In the genomic region with DNA sequence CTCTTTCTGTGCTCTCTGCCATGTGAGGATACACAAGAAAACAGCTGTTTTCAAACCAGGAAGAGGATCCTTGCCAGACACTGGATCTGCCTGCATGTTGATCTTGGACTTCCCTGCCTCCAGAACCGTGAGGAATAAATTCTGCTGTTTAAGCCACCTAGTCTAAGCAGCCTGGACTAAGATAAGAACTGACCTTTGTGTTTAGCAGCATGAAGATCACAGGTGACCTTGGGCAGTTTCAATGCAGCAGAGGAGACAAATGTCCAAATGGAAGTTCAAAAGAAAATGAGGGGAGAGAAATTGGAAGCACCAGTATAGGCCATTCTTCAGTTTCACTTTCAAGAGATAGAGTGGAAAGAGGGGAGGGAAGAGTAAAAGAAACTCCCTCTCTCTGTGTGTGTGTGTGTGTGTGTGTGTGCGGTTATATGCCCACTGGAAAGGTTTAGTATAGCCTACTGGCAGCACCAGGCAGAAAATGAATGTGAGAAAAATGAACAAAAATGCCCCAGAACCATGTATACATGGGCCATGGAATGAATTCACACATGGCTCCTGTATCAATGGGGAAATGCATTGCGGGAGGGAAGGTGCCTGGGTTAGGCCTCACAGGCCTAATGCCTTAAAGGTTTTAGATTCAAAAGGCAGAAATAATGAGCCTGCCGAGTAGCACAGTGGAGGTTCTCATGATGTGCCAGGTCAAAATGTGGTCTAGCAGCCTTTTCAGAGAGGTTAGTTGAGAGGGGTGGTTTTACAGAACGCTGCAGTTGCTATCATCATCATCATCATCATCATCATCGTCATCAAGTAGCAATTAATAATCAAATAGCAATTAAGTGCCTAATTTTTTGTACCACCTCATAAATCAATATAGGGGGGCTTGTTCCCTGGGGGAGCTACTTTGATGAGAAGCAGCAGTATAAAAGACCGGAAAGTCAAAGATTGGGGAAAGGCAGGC, we compare ENCODE assay signal across 8 cellular contexts. TPM values are rescaled to one million over a fixed set of nuclear protein-coding genes. Genes with fewer than 3 reads are reported as not detected.
DNase-seq lines count a peak whose midpoint lies in the region; ATAC-seq, FAIRE-seq and TF ChIP-seq lines count a peak whose summit lies in the region.

No MANE protein-coding gene starts in this region.

- TF ChIP-seq RAD21 in H1 (IDR thresholded peaks at IDR 0.05 in 1 of 2, conservative IDR thresholded peaks at IDR 0.05 in 1 of 2; ENCODE audit: low read depth in 2 of 2, low read length in 2 of 2), result no peak

- no peak overlapping the region for H4K5ac ChIP-seq in H1 (ENCODE audit: insufficient read length, low read depth, low read length)

- peaks cover 0 to 5% (median 3%) of the 10 kb centered on the region in 4 experiments; a peak in 5 of 7 replicates for H3K4me1 ChIP-seq in H1 (replicated peaks in 1 of 4; ENCODE audit: control insufficient read depth in 3 of 4, insufficient read depth in 4 of 4, low read length in 3 of 4)
- H3K4me1 ChIP-seq in trophoblast cell (ENCODE audit: control insufficient read depth in 1 of 2, insufficient read depth in 2 of 2, low read length in 2 of 2), result peaks cover 2% of the 10 kb centered on the region in 2 experiments

- H3K4ac ChIP-seq in H1 (replicated peaks; ENCODE audit: insufficient read length, low read depth, low read length), result no peak overlapping the region
- H3K4ac ChIP-seq in trophoblast cell (ENCODE audit: low read depth, low read length), result no peak overlapping the region

- no peak for TF ChIP-seq CTCF in H1 (IDR thresholded peaks at IDR 0.05; ENCODE audit: control extremely low read depth in 1 of 3, insufficient read depth in 1 of 3, low read depth in 1 of 3, low read length in 3 of 3)

- H3K9me3 ChIP-seq in H1 (ENCODE audit: insufficient read depth in 2 of 2, low read depth in 1 of 2, low read length in 1 of 2) (peaks cover 0 to 3% of the 10 kb centered on the region in 2 experiments; a peak in 1 of 4 replicates), trophoblast cell (ENCODE audit: insufficient read depth, low read depth, low read length) (peaks cover 2% of the 10 kb centered on the region)

- H3K23me2 ChIP-seq in H1 (ENCODE audit: low read depth, low read length), result peaks cover 12% of the 10 kb centered on the region

- H3K23ac ChIP-seq in H1 (ENCODE audit: insufficient read length) (no peak overlapping the region), trophoblast cell (ENCODE audit: low read length) (no peak overlapping the region)

- H3K79me2 ChIP-seq in H1 (ENCODE audit: control insufficient read depth in 1 of 2, insufficient read depth in 2 of 2, low read length in 2 of 2) (peaks cover 0 to 32% of the 10 kb centered on the region in 2 experiments; a peak in 3 of 4 replicates), trophoblast cell (ENCODE audit: control insufficient read depth, insufficient read depth, low read length, poor library complexity) (peaks cover 9% of the 10 kb centered on the region)

- peak overlapping the region; percentile 96; a peak in 3 of 4 replicates for H3K4me2 ChIP-seq in H1 (ENCODE audit: insufficient read depth in 1 of 2, low read depth in 2 of 2, low read length in 2 of 2)
- peak overlapping the region; percentile 89 for H3K4me2 ChIP-seq in trophoblast cell (ENCODE audit: low read length)

- no peaks in the 10 kb centered on the region; a peak in 1 of 7 replicates for H3K27me3 ChIP-seq in H1 (replicated peaks in 1 of 4; ENCODE audit: control insufficient read depth in 3 of 4, extremely low read depth in 1 of 4, insufficient read depth in 3 of 4, low read length in 3 of 4)
- no peaks in the 10 kb centered on the region for H3K27me3 ChIP-seq in trophoblast cell (ENCODE audit: insufficient read depth, low read length)

- no peak overlapping the region for H2BK5ac ChIP-seq in H1 (ENCODE audit: low read depth, low read length)
- H2BK5ac ChIP-seq in trophoblast cell (ENCODE audit: low read depth, low read length, poor library complexity), result no peak overlapping the region

- H3K56ac ChIP-seq in H1 (replicated peaks; ENCODE audit: insufficient read length, low read depth, low read length), result no peak overlapping the region

- no peak overlapping the region for H2BK15ac ChIP-seq in H1 (ENCODE audit: low read length)

- POLR2A ChIA-PET in H1 (lab: Charles Lee; ENCODE audit: partially characterized antibody), result interaction anchor here (1.1 to 1.5 kb wide), 2 partner anchors 16 to 27 kb away, joined by 5 to 6 read pairs; no protein-coding TSS in a partner anchor

- H3K27ac ChIP-seq in H1 (ENCODE audit: low read depth, low read length), result no peak overlapping the region
- no peak overlapping the region for H3K27ac ChIP-seq in trophoblast cell (ENCODE audit: low read depth, low read length)

- no peak overlapping the region for H3K18ac ChIP-seq in H1 (ENCODE audit: extremely low read depth, low read length)
- H3K18ac ChIP-seq in trophoblast cell (ENCODE audit: low read length), result no peak overlapping the region

- H3K36me3 ChIP-seq in H1 (ENCODE audit: control insufficient read depth in 2 of 4, insufficient read depth in 4 of 4, low read length in 3 of 4) (no peaks in the 10 kb centered on the region), trophoblast cell (ENCODE audit: control insufficient read depth in 1 of 2, insufficient read depth in 2 of 2, low read length in 2 of 2) (no peaks in the 10 kb centered on the region)

- TF ChIP-seq EP300 in H1 (IDR thresholded peaks at IDR 0.05; ENCODE audit: borderline replicate concordance in 1 of 2, low read depth in 2 of 2, low read length in 2 of 2), result no peak

- H3K4me3 ChIP-seq in H1 (ENCODE audit: extremely low read depth in 1 of 4, insufficient read depth in 2 of 4, low read depth in 3 of 4, low read length in 4 of 4), result peak overlapping the region in 2 of 4 experiments; percentile 78; a peak in 3 of 8 replicates
- H3K4me3 ChIP-seq in trophoblast cell (ENCODE audit: low read depth, low read length), result no peak overlapping the region

- peak; percentile 13 for DNase-seq in ELR (ENCODE audit: low read depth)
- peak; percentile 5 for DNase-seq in M059J (ENCODE audit: low read depth)
- no peak for DNase-seq in H1 (ENCODE audit: low read depth in 1 of 2, low spot score in 2 of 2)
- DNase-seq in trophoblast cell, result peak; percentile 16 to 20
- DNase-seq in HuH-7 (ENCODE audit: low spot score), result no peak
- DNase-seq in NOMO-1 (lab: John Stamatoyannopoulos, UW; ENCODE audit: unreplicated experiment in 2 of 2), result no peak
- no peak for DNase-seq in NCI-H1417 (lab: John Stamatoyannopoulos, UW)

- H4K8ac ChIP-seq in H1 (ENCODE audit: extremely low read depth, insufficient read depth, low read length) (no peak overlapping the region), trophoblast cell (ENCODE audit: low read depth, low read length) (peak overlapping the region; percentile 94)

- FAIRE-seq in H1 (lab: Jason Lieb, UNC), result no peak

- 0 out of 2 replicates have a peak overlapping the region, but pooled peaks have one; percentile 23 for H2BK20ac ChIP-seq in H1 (ENCODE audit: low read length)

- TF ChIP-seq POLR2A in H1 (IDR thresholded peaks at IDR 0.05; ENCODE audit: control extremely low read depth in 1 of 2, low read depth in 2 of 2, low read length in 2 of 2), result no peak

- H2AK5ac ChIP-seq in H1 (ENCODE audit: low read depth, low read length), result no peak overlapping the region
- no peak overlapping the region for H2AK5ac ChIP-seq in trophoblast cell (ENCODE audit: low read length)

- H2BK12ac ChIP-seq in H1 (ENCODE audit: low read depth, low read length), result no peak overlapping the region
- no peak overlapping the region for H2BK12ac ChIP-seq in trophoblast cell (ENCODE audit: low read length)

- no peak overlapping the region for H2BK120ac ChIP-seq in H1 (replicated peaks; ENCODE audit: low read depth, low read length)
- H2BK120ac ChIP-seq in trophoblast cell (ENCODE audit: insufficient read depth, low read length, poor library complexity), result no peak overlapping the region

- H2AFZ ChIP-seq in H1 (ENCODE audit: low read length), result no peak overlapping the region
- peak overlapping the region; percentile 96 for H2AFZ ChIP-seq in trophoblast cell (ENCODE audit: insufficient read depth, low read length, poor library complexity)

- peak overlapping the region; percentile 44 for H4K91ac ChIP-seq in H1 (replicated peaks; ENCODE audit: insufficient read length, low read length)
- H4K91ac ChIP-seq in trophoblast cell (ENCODE audit: low read depth, low read length), result peak overlapping the region; percentile 91

- CTCF ChIA-PET in H1 (lab: Charles Lee; ENCODE audit: partially characterized antibody), result interaction anchor here (0.6 to 1.4 kb wide), 3 partner anchors 108 to 249 kb away, joined by 3 to 4 read pairs (median 3); no protein-coding TSS in a partner anchor

- peaks cover 3 to 9% of the 10 kb centered on the region in 2 experiments for H4K20me1 ChIP-seq in H1 (replicated peaks in 1 of 2; ENCODE audit: control insufficient read depth in 1 of 2, insufficient read depth in 2 of 2, low read length in 2 of 2)

- H3K14ac ChIP-seq in H1 (ENCODE audit: insufficient read length), result no peak overlapping the region
- no peak overlapping the region for H3K14ac ChIP-seq in trophoblast cell (ENCODE audit: low read length)

- 76% methylated on average over 7 of the region's 7 CpGs; no CpG with 5 or more reads in 1 of the 2 experiments for WGBS in H1 (ENCODE audit: extremely low coverage in 1 of 2, insufficient coverage in 1 of 2, insufficient read length in 1 of 2, insufficient replicate concordance in 2 of 2, low coverage in 1 of 2, low lambda C conversion rate in 2 of 2, missing lambda C conversion rate in 1 of 2), 2 experiments
- WGBS in trophoblast cell (ENCODE audit: extremely low coverage, insufficient coverage, insufficient read length), result no CpG with 5 or more reads among the region's 7 CpGs

- ATAC-seq in HG03025 (IDR thresholded peaks at IDR 0.05; ENCODE audit: low FRiP score, unreplicated experiment), result no peak

- no peak overlapping the region for H4K12ac ChIP-seq in trophoblast cell (ENCODE audit: low read depth, low read length)

- H3K79me1 ChIP-seq in H1 (ENCODE audit: low read depth, low read length) (no peaks in the 10 kb centered on the region), trophoblast cell (ENCODE audit: low read length) (peaks cover 11% of the 10 kb centered on the region)

- no peak overlapping the region for H3K9ac ChIP-seq in H1 (replicated peaks in 1 of 4; ENCODE audit: extremely low read depth in 1 of 4, low read depth in 3 of 4, low read length in 3 of 4)
- no peak overlapping the region for H3K9ac ChIP-seq in trophoblast cell (ENCODE audit: low read length)

TF ChIP-seq in H1, 55 proteins besides CTCF, POLR2A, EP300 and RAD21 (continues in another document):
- no peak for TF ChIP-seq EGR1 (IDR thresholded peaks at IDR 0.05; ENCODE audit: borderline replicate concordance, low read depth, low read length)

RNA-seq across cellular contexts. Expression of a gene that starts 1.1 kb away (rescaled TPM):
- total RNA-seq in M059J (2014; rRNA removed; shearing (Covaris generic)), result 13.9 and 22.8 TPM in 2 replicates
- 28.2 and 28.3 TPM in 2 replicates for total RNA-seq in H1 (2021; fragmentation: NEBNext Ultra II Directional; extraction: Animal tissue kit (Norgen Biotek cat#: 25700))
- polyA plus RNA-seq in H1 (2011; rRNA removed), result 4.2 and 6.8 TPM in 2 replicates
- polyA plus RNA-seq in H1 (2011; cell fraction: cytosol; rRNA removed), result 6.4 TPM
- 6.7 TPM for polyA plus RNA-seq in H1 (2011; cell fraction: nucleus; rRNA removed)
- 6.7 to 15.5 TPM (median 8.6 TPM) in 4 replicates for polyA plus RNA-seq in H1 (2012, experiment 1 of 2)
- 1.0 TPM for polyA plus RNA-seq in H1 (2012, experiment 2 of 2)
- 33.7 TPM for polyA plus RNA-seq in H1 (2013, experiment 1 of 2)
- polyA plus RNA-seq in H1 (2013, experiment 2 of 2), result 35.6 TPM
- polyA minus RNA-seq in H1 (2011; rRNA and poly(A)+ RNA removed), result 17.5 and 22.4 TPM in 2 replicates
- polyA minus RNA-seq in H1 (2011; cell fraction: cytosol; rRNA and poly(A)+ RNA removed), result 10.2 TPM
- 27.5 TPM for polyA minus RNA-seq in H1 (2011; cell fraction: nucleus; rRNA and poly(A)+ RNA removed)
- 20.5 and 21.1 TPM in 2 replicates for polyA plus RNA-seq in trophoblast cell (2013)

Comparison
In these comparisons a context has a peak if more than half of its experiments do, and no peak if none do; other contexts are left out.
1. DNase-seq: peak in ELR (single experiment), M059J (single experiment) and trophoblast cell (2 of 2); none in H1 (0 of 2), HuH-7 (single experiment), NOMO-1 (0 of 2) and NCI-H1417 (0 of 3).